30 cellular contexts compared by ENCODE assay signal in the genomic region with DNA sequence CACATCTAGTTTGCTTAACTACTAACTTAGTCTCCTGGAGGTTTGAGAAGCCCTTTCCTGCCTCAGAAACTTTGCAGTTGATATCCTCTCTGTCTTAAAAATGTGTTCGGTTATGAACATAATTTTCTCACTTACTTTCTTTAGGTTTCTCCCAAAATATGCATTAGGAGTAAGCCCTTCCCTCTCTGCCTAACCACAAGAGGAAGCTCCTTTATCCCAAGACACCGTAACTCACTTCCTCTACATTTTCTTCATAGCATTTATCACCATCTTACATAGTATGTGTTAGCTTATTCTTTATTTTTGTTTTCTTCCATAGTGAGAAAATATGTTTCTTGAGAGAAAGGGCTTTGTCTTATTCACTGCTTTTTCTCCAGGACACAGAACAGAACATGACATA.
DNase-seq lines count a peak whose midpoint lies in the region; ATAC-seq, FAIRE-seq and TF ChIP-seq lines count a peak whose summit lies in the region.
"Had no signal": no experiment of that assay in that cellular context is flagged by ENCODE, and none has a peak within 500 bp of the region (broad histone marks: within the 10 kb centered on the region; RNA-seq: fewer than 3 reads in every experiment).

No MANE protein-coding gene starts in this region.

- no peak overlapping the region for H2BK12ac ChIP-seq in H1 (ENCODE audit: low read depth, low read length)

- H3K18ac ChIP-seq in H1 (ENCODE audit: extremely low read depth, low read length) = no peak overlapping the region

- H2AFZ ChIP-seq in Karpas-422 (ENCODE audit: low read length) = peak overlapping the region; percentile 95
- H2AFZ ChIP-seq in H1 (ENCODE audit: low read length) = 0 out of 2 replicates have a peak overlapping the region, but pooled peaks have one; percentile 0

- H2BK20ac ChIP-seq in H1 (ENCODE audit: low read length) = no peak overlapping the region

- H3K4me2 ChIP-seq in BLaER1 treated with 17β-estradiol and CSF1 and Interleukin-3, amounts not matched to agents 10 nM and 100 nM = peak overlapping the region; percentile 25 to 63 (median 44); a peak in 18 of 22 replicates
- no peak overlapping the region for H3K4me2 ChIP-seq in Karpas-422 (ENCODE audit: low read depth, low read length, poor library complexity, severe bottlenecking)
- no peak overlapping the region for H3K4me2 ChIP-seq in H1 (ENCODE audit: insufficient read depth in 1 of 2, low read depth in 2 of 2, low read length in 2 of 2)
- H3K4me2 ChIP-seq: A549, SK-N-SH had no signal

- no peaks in the 10 kb centered on the region for H3K36me3 ChIP-seq in BLaER1 treated with 17β-estradiol and CSF1 and Interleukin-3, amounts not matched to agents 10 nM and 100 nM
- H3K36me3 ChIP-seq in Karpas-422 (ENCODE audit: insufficient read depth, low read length) (no peaks in the 10 kb centered on the region), H1 (ENCODE audit: control insufficient read depth in 2 of 4, insufficient read depth in 4 of 4, low read length in 3 of 4) (no peaks in the 10 kb centered on the region)

- H3K79me1 ChIP-seq in H1 (ENCODE audit: low read depth, low read length) = no peaks in the 10 kb centered on the region

- H2BK15ac ChIP-seq in H1 (ENCODE audit: low read length) = no peak overlapping the region

- intact Hi-C loops in posterior vena cava (cut with DNase I) = no loop called here

- no peak overlapping the region for H2BK5ac ChIP-seq in H1 (ENCODE audit: low read depth, low read length)

- no peak overlapping the region for H4K91ac ChIP-seq in H1 (replicated peaks; ENCODE audit: insufficient read length, low read length)

- no peaks in the 10 kb centered on the region for H3K23me2 ChIP-seq in H1 (ENCODE audit: low read depth, low read length)

- TF ChIP-seq POLR2A in H1 (IDR thresholded peaks at IDR 0.05; ENCODE audit: control extremely low read depth in 1 of 2, low read depth in 2 of 2, low read length in 2 of 2) = no peak

- H3K36me3 Mint-ChIP-seq in stimulated activated memory B cell treated with anti-CD40 and anti-IgM and Interleukin-4, amounts not matched to agents 10 μg/mL and 1 μg/mL and 100 μg/mL, for 72 hours = no peaks in the 10 kb centered on the region
- H3K36me3 Mint-ChIP-seq: CD8-positive, alpha-beta T cell had no signal

- TF ChIP-seq EP300 in H1 (IDR thresholded peaks at IDR 0.05; ENCODE audit: borderline replicate concordance in 1 of 2, low read depth in 2 of 2, low read length in 2 of 2) = no peak

- no peak overlapping the region for H3K56ac ChIP-seq in H1 (replicated peaks; ENCODE audit: insufficient read length, low read depth, low read length)

- no peak for FAIRE-seq in H1 (lab: Jason Lieb, UNC)
- FAIRE-seq: A549, GM12878 had no signal

- TF ChIP-seq CTCF in H1 (IDR thresholded peaks at IDR 0.05; ENCODE audit: control extremely low read depth in 1 of 3, insufficient read depth in 1 of 3, low read depth in 1 of 3, low read length in 3 of 3) = no peak

- H4K5ac ChIP-seq in H1 (ENCODE audit: insufficient read length, low read depth, low read length) = no peak overlapping the region

- TF ChIP-seq RAD21 in H1 (IDR thresholded peaks at IDR 0.05 in 1 of 2, conservative IDR thresholded peaks at IDR 0.05 in 1 of 2; ENCODE audit: low read depth in 2 of 2, low read length in 2 of 2) = no peak

- H3K9ac ChIP-seq in BLaER1 treated with 17β-estradiol and CSF1 and Interleukin-3, amounts not matched to agents 10 nM and 100 nM = no peak overlapping the region
- H3K9ac ChIP-seq in Karpas-422 (ENCODE audit: low read length) = no peak overlapping the region
- H3K9ac ChIP-seq in H1 (replicated peaks in 1 of 4; ENCODE audit: extremely low read depth in 1 of 4, low read depth in 3 of 4, low read length in 3 of 4) = no peak overlapping the region
- H3K9ac ChIP-seq: SK-N-SH had no signal

- no peak overlapping the region for H3K4ac ChIP-seq in H1 (replicated peaks; ENCODE audit: insufficient read length, low read depth, low read length)

- H3K9me3 ChIP-seq in BLaER1 treated with 17β-estradiol and CSF1 and Interleukin-3, amounts not matched to agents 10 nM and 100 nM (replicated peaks in 1 of 11) = no peaks in the 10 kb centered on the region
- H3K9me3 ChIP-seq in Karpas-422 (ENCODE audit: low read length) (no peaks in the 10 kb centered on the region), H1 (ENCODE audit: insufficient read depth in 2 of 2, low read depth in 1 of 2, low read length in 1 of 2) (no peaks in the 10 kb centered on the region)
- H3K9me3 ChIP-seq: A549, Caco-2, SK-N-SH had no signal

- no peak overlapping the region for H3K4me3 Mint-ChIP-seq in stimulated activated memory B cell treated with anti-CD40 and anti-IgM and Interleukin-4, amounts not matched to agents 10 μg/mL and 1 μg/mL and 100 μg/mL, for 72 hours
- H3K4me3 Mint-ChIP-seq: CD8-positive, alpha-beta T cell had no signal

- H3K23ac ChIP-seq in H1 (ENCODE audit: insufficient read length) = no peak overlapping the region

- H3K27me3 Mint-ChIP-seq in stimulated activated memory B cell treated with anti-CD40 and anti-IgM and Interleukin-4, amounts not matched to agents 10 μg/mL and 1 μg/mL and 100 μg/mL, for 72 hours = no peaks in the 10 kb centered on the region

- H3K9me2 ChIP-seq in Karpas-422 (replicated peaks; ENCODE audit: insufficient read depth, low read length) = no peaks in the 10 kb centered on the region
- H3K9me2 ChIP-seq: SK-N-SH had no signal

- no peak overlapping the region for H4K8ac ChIP-seq in H1 (ENCODE audit: extremely low read depth, insufficient read depth, low read length)

- no peak overlapping the region for H3K4me3 ChIP-seq in BLaER1 treated with 17β-estradiol and CSF1 and Interleukin-3, amounts not matched to agents 10 nM and 100 nM
- H3K4me3 ChIP-seq in Karpas-422 (ENCODE audit: low read length) (no peak overlapping the region), H1 (ENCODE audit: extremely low read depth in 1 of 4, insufficient read depth in 2 of 4, low read depth in 3 of 4, low read length in 4 of 4) (no peak overlapping the region)
- H3K4me3 ChIP-seq: A549, GM12878 had no signal

- no peaks in the 10 kb centered on the region for H3K79me2 ChIP-seq in Karpas-422 (ENCODE audit: low read length)
- no peaks in the 10 kb centered on the region for H3K79me2 ChIP-seq in H1 (ENCODE audit: control insufficient read depth in 1 of 2, insufficient read depth in 2 of 2, low read length in 2 of 2)

- no peaks in the 10 kb centered on the region for H3K9me3 Mint-ChIP-seq in stimulated activated memory B cell treated with anti-CD40 and anti-IgM and Interleukin-4, amounts not matched to agents 10 μg/mL and 1 μg/mL and 100 μg/mL, for 72 hours

- CTCF ChIA-PET in H1 (lab: Charles Lee; ENCODE audit: partially characterized antibody) = interaction anchor here (1.1 kb wide), 1 partner anchor 67 kb away, joined by 3 read pairs; no protein-coding TSS in a partner anchor

- H2AK5ac ChIP-seq in H1 (ENCODE audit: low read depth, low read length) = no peak overlapping the region

- no peak overlapping the region for H2BK120ac ChIP-seq in H1 (replicated peaks; ENCODE audit: low read depth, low read length)

- DNase-seq in Karpas-422 (no peak), OCI-M1 (lab: John Stamatoyannopoulos, UW) (peak; percentile 36), H1 (ENCODE audit: low read depth in 1 of 2, low spot score in 2 of 2) (no peak), NCI-H1092 treated with DMSO at 0.1 percent for 48 hours (lab: John Stamatoyannopoulos, UW) (no peak), posterior vena cava (ENCODE audit: low spot score) (no peak)
- DNase-seq: AML-193; Caco-2; CD8-positive, alpha-beta T cell; DMS 273 treated with DMSO at 0.1 percent for 48 hours; DMS79; EL; GDM1; H7; NCI-H1092; NCI-H1436; NCI-H187; NCI-H446; NCI-H524 treated with DMSO at 0.1 percent for 48 hours; NCI-H774; NK-92 treated with Interleukin-12 subunit alpha and Interleukin-12 subunit beta, amount 100 ng/mL, for 24 hours; SHP77; SK-N-SH had no signal

- H3K4me1 ChIP-seq in BLaER1 treated with 17β-estradiol and CSF1 and Interleukin-3, amounts not matched to agents 10 nM and 100 nM = peaks cover 5 to 10% (median 8%) of the 10 kb centered on the region in 10 experiments; a peak in 17 of 20 replicates
- H3K4me1 ChIP-seq in Karpas-422 (ENCODE audit: low read length) (no peaks in the 10 kb centered on the region), H1 (replicated peaks in 1 of 4; ENCODE audit: control insufficient read depth in 3 of 4, insufficient read depth in 4 of 4, low read length in 3 of 4) (no peaks in the 10 kb centered on the region)
- H3K4me1 ChIP-seq: A549, Caco-2 had no signal

- H3K27ac ChIP-seq in BLaER1 treated with 17β-estradiol and CSF1 and Interleukin-3, amounts not matched to agents 10 nM and 100 nM = no peak overlapping the region
- H3K27ac ChIP-seq in Karpas-422 (ENCODE audit: low read length) = no peak overlapping the region
- no peak overlapping the region for H3K27ac ChIP-seq in H1 (ENCODE audit: low read depth, low read length)
- H3K27ac ChIP-seq: A549, C4-2B, RWPE1 had no signal

- 89% methylated on average over 2 of the region's 2 CpGs; no CpG with 5 or more reads in 1 of the 2 experiments for WGBS in H1 (ENCODE audit: extremely low coverage in 1 of 2, insufficient coverage in 1 of 2, insufficient read length in 1 of 2, insufficient replicate concordance in 2 of 2, low coverage in 1 of 2, low lambda C conversion rate in 2 of 2, missing lambda C conversion rate in 1 of 2), 2 experiments

- no peak overlapping the region for H3K27ac Mint-ChIP-seq in stimulated activated memory B cell treated with anti-CD40 and anti-IgM and Interleukin-4, amounts not matched to agents 10 μg/mL and 1 μg/mL and 100 μg/mL, for 72 hours
- H3K27ac Mint-ChIP-seq: CD8-positive, alpha-beta T cell had no signal

- no peak overlapping the region for H3K14ac ChIP-seq in H1 (ENCODE audit: insufficient read length)

- ATAC-seq in stimulated activated memory B cell treated with anti-CD40 and anti-IgM and Interleukin-4, amounts not matched to agents 10 μg/mL and 1 μg/mL and 100 μg/mL, for 72 hours = no peak
- ATAC-seq in GM18519 (IDR thresholded peaks at IDR 0.05; ENCODE audit: low FRiP score, unreplicated experiment) = no peak
- ATAC-seq: A549; CD8-positive, alpha-beta T cell; GM12878; Panc1 had no signal

- H3K4me1 Mint-ChIP-seq in stimulated activated memory B cell treated with anti-CD40 and anti-IgM and Interleukin-4, amounts not matched to agents 10 μg/mL and 1 μg/mL and 100 μg/mL, for 72 hours = no peaks in the 10 kb centered on the region

- POLR2A ChIA-PET in H1 (lab: Charles Lee; ENCODE audit: partially characterized antibody) = no interaction called here

- no peaks in the 10 kb centered on the region for H3K27me3 ChIP-seq in BLaER1 treated with 17β-estradiol and CSF1 and Interleukin-3, amounts not matched to agents 10 nM and 100 nM
- H3K27me3 ChIP-seq in Karpas-422 (ENCODE audit: low read length) = no peaks in the 10 kb centered on the region
- H3K27me3 ChIP-seq in H1 (replicated peaks in 1 of 4; ENCODE audit: control insufficient read depth in 3 of 4, extremely low read depth in 1 of 4, insufficient read depth in 3 of 4, low read length in 3 of 4) = no peaks in the 10 kb centered on the region

- H4K20me1 ChIP-seq in BLaER1 treated with 17β-estradiol and CSF1 and Interleukin-3, amounts not matched to agents 10 nM and 100 nM = no peaks in the 10 kb centered on the region
- no peaks in the 10 kb centered on the region for H4K20me1 ChIP-seq in Karpas-422 (ENCODE audit: insufficient read depth, low read depth, low read length)
- no peaks in the 10 kb centered on the region for H4K20me1 ChIP-seq in H1 (replicated peaks in 1 of 2; ENCODE audit: control insufficient read depth in 1 of 2, insufficient read depth in 2 of 2, low read length in 2 of 2)

Comparison
In these comparisons a context has a peak if more than half of its experiments do, and no peak if none do; other contexts are left out.
1. H3K4me2 ChIP-seq: peak in BLaER1 treated with 17β-estradiol and CSF1 and Interleukin-3, amounts not matched to agents 10 nM and 100 nM (11 of 11); none in Karpas-422 (single experiment) and H1 (0 of 2).